ENCODE assay signal across 1 cellular context in the genomic region with DNA sequence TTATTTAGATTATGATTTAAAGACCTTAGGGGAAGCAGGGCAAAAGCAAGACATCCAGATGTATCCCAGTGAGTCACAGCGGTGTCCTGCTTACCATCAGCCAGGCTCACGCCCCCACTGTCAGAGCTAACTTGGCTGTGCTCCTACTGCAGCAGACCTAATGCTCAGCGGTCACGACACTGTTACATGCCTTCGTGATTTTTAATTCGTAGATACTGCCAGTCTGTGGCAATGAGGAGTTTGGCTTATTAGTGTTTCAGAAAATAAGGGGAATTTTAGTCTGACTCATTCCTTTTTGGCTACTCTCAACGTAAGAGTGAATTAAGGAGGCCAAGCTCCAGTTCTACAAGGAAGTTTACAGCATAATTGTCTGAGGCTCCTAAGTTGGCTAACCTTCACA.
TF ChIP-seq lines count a peak whose summit lies in the region.

No MANE protein-coding gene starts in this region.

TF ChIP-seq in GM12878, 131 proteins besides CTCF, POLR2A, EP300 and RAD21 (continued from another document):
- TF ChIP-seq, protein P1, sequence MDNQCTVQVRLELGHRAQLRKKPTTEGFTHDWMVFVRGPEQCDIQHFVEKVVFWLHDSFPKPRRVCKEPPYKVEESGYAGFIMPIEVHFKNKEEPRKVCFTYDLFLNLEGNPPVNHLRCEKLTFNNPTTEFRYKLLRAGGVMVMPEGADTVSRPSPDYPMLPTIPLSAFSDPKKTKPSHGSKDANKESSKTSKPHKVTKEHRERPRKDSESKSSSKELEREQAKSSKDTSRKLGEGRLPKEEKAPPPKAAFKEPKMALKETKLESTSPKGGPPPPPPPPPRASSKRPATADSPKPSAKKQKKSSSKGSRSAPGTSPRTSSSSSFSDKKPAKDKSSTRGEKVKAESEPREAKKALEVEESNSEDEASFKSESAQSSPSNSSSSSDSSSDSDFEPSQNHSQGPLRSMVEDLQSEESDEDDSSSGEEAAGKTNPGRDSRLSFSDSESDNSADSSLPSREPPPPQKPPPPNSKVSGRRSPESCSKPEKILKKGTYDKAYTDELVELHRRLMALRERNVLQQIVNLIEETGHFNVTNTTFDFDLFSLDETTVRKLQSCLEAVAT (IDR thresholded peaks at IDR 0.05) = no peak
- TF ChIP-seq, protein P2, sequence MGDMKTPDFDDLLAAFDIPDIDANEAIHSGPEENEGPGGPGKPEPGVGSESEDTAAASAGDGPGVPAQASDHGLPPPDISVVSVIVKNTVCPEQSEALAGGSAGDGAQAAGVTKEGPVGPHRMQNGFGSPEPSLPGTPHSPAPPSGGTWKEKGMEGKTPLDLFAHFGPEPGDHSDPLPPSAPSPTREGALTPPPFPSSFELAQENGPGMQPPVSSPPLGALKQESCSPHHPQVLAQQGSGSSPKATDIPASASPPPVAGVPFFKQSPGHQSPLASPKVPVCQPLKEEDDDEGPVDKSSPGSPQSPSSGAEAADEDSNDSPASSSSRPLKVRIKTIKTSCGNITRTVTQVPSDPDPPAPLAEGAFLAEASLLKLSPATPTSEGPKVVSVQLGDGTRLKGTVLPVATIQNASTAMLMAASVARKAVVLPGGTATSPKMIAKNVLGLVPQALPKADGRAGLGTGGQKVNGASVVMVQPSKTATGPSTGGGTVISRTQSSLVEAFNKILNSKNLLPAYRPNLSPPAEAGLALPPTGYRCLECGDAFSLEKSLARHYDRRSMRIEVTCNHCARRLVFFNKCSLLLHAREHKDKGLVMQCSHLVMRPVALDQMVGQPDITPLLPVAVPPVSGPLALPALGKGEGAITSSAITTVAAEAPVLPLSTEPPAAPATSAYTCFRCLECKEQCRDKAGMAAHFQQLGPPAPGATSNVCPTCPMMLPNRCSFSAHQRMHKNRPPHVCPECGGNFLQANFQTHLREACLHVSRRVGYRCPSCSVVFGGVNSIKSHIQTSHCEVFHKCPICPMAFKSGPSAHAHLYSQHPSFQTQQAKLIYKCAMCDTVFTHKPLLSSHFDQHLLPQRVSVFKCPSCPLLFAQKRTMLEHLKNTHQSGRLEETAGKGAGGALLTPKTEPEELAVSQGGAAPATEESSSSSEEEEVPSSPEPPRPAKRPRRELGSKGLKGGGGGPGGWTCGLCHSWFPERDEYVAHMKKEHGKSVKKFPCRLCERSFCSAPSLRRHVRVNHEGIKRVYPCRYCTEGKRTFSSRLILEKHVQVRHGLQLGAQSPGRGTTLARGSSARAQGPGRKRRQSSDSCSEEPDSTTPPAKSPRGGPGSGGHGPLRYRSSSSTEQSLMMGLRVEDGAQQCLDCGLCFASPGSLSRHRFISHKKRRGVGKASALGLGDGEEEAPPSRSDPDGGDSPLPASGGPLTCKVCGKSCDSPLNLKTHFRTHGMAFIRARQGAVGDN (IDR thresholded peaks at IDR 0.05) = 0 out of 2 replicates have a peak, but pooled peaks have one; percentile 22
- TF ChIP-seq SMARCA5 (IDR thresholded peaks at IDR 0.05) (no peak), JUNB (IDR thresholded peaks at IDR 0.05) (no peak), CEBPZ (IDR thresholded peaks at IDR 0.05; ENCODE audit: low read depth, low read length) (no peak), EZH2 (IDR thresholded peaks at IDR 0.05; ENCODE audit: borderline replicate concordance, control insufficient read depth, low read depth, low read length) (no peak)
- TF ChIP-seq, protein P3, sequence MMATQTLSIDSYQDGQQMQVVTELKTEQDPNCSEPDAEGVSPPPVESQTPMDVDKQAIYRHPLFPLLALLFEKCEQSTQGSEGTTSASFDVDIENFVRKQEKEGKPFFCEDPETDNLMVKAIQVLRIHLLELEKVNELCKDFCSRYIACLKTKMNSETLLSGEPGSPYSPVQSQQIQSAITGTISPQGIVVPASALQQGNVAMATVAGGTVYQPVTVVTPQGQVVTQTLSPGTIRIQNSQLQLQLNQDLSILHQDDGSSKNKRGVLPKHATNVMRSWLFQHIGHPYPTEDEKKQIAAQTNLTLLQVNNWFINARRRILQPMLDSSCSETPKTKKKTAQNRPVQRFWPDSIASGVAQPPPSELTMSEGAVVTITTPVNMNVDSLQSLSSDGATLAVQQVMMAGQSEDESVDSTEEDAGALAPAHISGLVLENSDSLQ (IDR thresholded peaks at IDR 0.05) = no peak
